23 cellular contexts compared by ENCODE assay signal in genomic region chr18:68992719-68993482, GRCh38.
DNase-seq lines count a peak whose midpoint lies in the region; ATAC-seq and FAIRE-seq lines count a peak whose summit lies in the region.
"Had no signal": no experiment of that assay in that cellular context is flagged by ENCODE, and none has a peak within 500 bp of the region (broad histone marks: within the 10 kb centered on the region; RNA-seq: fewer than 3 reads in every experiment).

No MANE protein-coding gene starts in this region.

- FAIRE-seq in frontal cortex (lab: Jason Lieb, UNC): no peak
- FAIRE-seq: endometrium, G401.6, keratinocyte, TTC549 had no signal

- no peaks in the 10 kb centered on the region for H3K36me3 Mint-ChIP-seq in naive thymus-derived CD4-positive, alpha-beta T cell
- H3K36me3 Mint-ChIP-seq: activated naive CD4-positive, alpha-beta T cell treated with anti-CD3 and anti-CD28 coated beads, Interleukin-2, amount 50 U/mL, for 72 hours; CD4-positive, alpha-beta memory T cell had no signal

- H3K4me3 ChIP-seq in naive thymus-derived CD4-positive, alpha-beta T cell (ENCODE audit: low read length): no peak overlapping the region
- H3K4me3 ChIP-seq: cardiac muscle cell, gastrocnemius medialis, GM23248, tibial artery had no signal

- intact Hi-C loops in naive thymus-derived CD4-positive, alpha-beta T cell (cut with micrococcal nuclease): no loop called here

- H3K27ac Mint-ChIP-seq in naive thymus-derived CD4-positive, alpha-beta T cell: no peak overlapping the region
- H3K27ac Mint-ChIP-seq: activated naive CD4-positive, alpha-beta T cell treated with anti-CD3 and anti-CD28 coated beads, Interleukin-2, amount 50 U/mL, for 72 hours; CD4-positive, alpha-beta memory T cell had no signal

- POLR2A ChIA-PET in naive thymus-derived CD4-positive, alpha-beta T cell (lab: Charles Lee): no interaction called here

- no peak overlapping the region for H3K27ac ChIP-seq in naive thymus-derived CD4-positive, alpha-beta T cell (ENCODE audit: low read depth, low read length)
- H3K27ac ChIP-seq: 22Rv1, cardiac muscle cell, gastrocnemius medialis, GM23248, parathyroid adenoma, tibial artery had no signal

- H3K36me3 ChIP-seq in naive thymus-derived CD4-positive, alpha-beta T cell (ENCODE audit: control insufficient read depth in 2 of 3, insufficient read depth in 3 of 3, low read length in 3 of 3): no peaks in the 10 kb centered on the region
- H3K36me3 ChIP-seq: cardiac muscle cell, gastrocnemius medialis, tibial artery had no signal

- H3K9me3 Mint-ChIP-seq in naive thymus-derived CD4-positive, alpha-beta T cell: peaks cover 0 to 8% (median 0%) of the 10 kb centered on the region in 11 donors
- H3K9me3 Mint-ChIP-seq: activated naive CD4-positive, alpha-beta T cell treated with anti-CD3 and anti-CD28 coated beads, Interleukin-2, amount 50 U/mL, for 72 hours had no signal

- DNase-seq in DMS 273 (lab: John Stamatoyannopoulos, UW; ENCODE audit: unreplicated experiment) (peak; percentile 11), DMS 273 treated with DMSO at 0.1 percent for 48 hours (lab: John Stamatoyannopoulos, UW) (no peak), frontal cortex (ENCODE audit: low spot score in 2 of 2) (no peak), NCI-H82 (lab: John Stamatoyannopoulos, UW) (no peak)
- no peak for DNase-seq in naive thymus-derived CD4-positive, alpha-beta T cell
- DNase-seq: CD4-positive, alpha-beta memory T cell; gastrocnemius medialis; GM23248; NCI-H1694 treated with DMSO at 0.1 percent for 48 hours; NCI-H69; Right ventricle myocardium superior; tibial artery had no signal

- H3K9me3 ChIP-seq in naive thymus-derived CD4-positive, alpha-beta T cell (ENCODE audit: control insufficient read depth in 2 of 3, low read length in 3 of 3): no peaks in the 10 kb centered on the region
- H3K9me3 ChIP-seq: gastrocnemius medialis, tibial artery had no signal

- H3K4me1 ChIP-seq in naive thymus-derived CD4-positive, alpha-beta T cell (ENCODE audit: control insufficient read depth in 2 of 2, insufficient read depth in 2 of 2, low read length in 2 of 2): no peaks in the 10 kb centered on the region
- H3K4me1 ChIP-seq: gastrocnemius medialis, parathyroid adenoma, tibial artery had no signal

- no peaks in the 10 kb centered on the region for H3K27me3 ChIP-seq in naive thymus-derived CD4-positive, alpha-beta T cell (ENCODE audit: control insufficient read depth in 2 of 2, insufficient read depth in 2 of 2, low read length in 2 of 2)
- H3K27me3 ChIP-seq: cardiac muscle cell, gastrocnemius medialis, tibial artery had no signal

- H3K27me3 Mint-ChIP-seq in naive thymus-derived CD4-positive, alpha-beta T cell: no peaks in the 10 kb centered on the region
- H3K27me3 Mint-ChIP-seq: CD4-positive, alpha-beta memory T cell had no signal

- H3K4me1 Mint-ChIP-seq in naive thymus-derived CD4-positive, alpha-beta T cell: peaks cover 0 to 2% (median 0%) of the 10 kb centered on the region in 7 donors
- H3K4me1 Mint-ChIP-seq: CD4-positive, alpha-beta memory T cell had no signal

- no peak overlapping the region for H3K4me3 Mint-ChIP-seq in naive thymus-derived CD4-positive, alpha-beta T cell
- H3K4me3 Mint-ChIP-seq: CD4-positive, alpha-beta memory T cell had no signal

- peak; percentile 71 for ATAC-seq in HG02588 (IDR thresholded peaks at IDR 0.05; ENCODE audit: unreplicated experiment)
- ATAC-seq in HG03558 (IDR thresholded peaks at IDR 0.05; ENCODE audit: extremely low read depth, unreplicated experiment): peak; percentile 69
- peak; percentile 20 for ATAC-seq in naive thymus-derived CD4-positive, alpha-beta T cell
- ATAC-seq in GM21526 (IDR thresholded peaks at IDR 0.05; ENCODE audit: low FRiP score, unreplicated experiment): no peak
- ATAC-seq: gastrocnemius medialis had no signal

- CTCF ChIA-PET in naive thymus-derived CD4-positive, alpha-beta T cell (lab: Charles Lee): no interaction called here
